ENCODE assay signal across 17 cellular contexts in the genomic region with DNA sequence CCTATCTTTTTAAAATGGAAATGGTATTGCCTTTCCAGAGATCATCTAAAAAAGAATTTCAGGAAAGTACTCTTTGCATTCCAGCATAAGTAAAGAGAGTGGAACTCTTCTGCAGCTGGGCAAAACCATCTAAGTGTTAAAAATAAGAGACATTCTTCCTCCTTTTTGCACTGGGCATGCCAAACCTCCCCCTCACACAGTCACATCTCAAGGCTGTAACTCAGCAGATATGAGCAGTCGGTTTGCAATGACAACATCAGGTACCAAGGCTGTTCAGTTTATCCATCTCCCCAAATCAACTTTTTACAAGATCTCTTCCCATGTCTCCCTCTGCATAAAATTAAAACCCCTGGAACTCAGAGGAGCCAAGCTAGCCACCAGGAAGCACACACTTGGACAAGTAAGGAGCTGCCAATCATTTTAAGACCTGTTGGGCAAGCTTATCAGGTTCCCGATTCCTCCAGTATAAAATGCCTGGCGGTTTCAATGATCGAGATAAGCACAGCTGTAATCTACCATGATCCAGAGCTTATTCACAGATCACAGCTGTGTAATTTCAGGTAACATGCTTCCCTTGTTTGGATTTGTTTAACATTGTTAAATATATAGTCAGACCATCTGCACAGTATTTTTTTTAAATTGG. TPM values are rescaled to one million over a fixed set of nuclear protein-coding genes. Genes with fewer than 3 reads are reported as not detected.
DNase-seq lines count a peak whose midpoint lies in the region; TF ChIP-seq lines count a peak whose summit lies in the region.
"Had no signal": no experiment of that assay in that cellular context is flagged by ENCODE, and none has a peak within 500 bp of the region (broad histone marks: within the 10 kb centered on the region; RNA-seq: fewer than 3 reads in every experiment).

No MANE protein-coding gene starts in this region.

- H3K27me3 ChIP-seq in prostate gland (replicated peaks; ENCODE audit: insufficient read depth) = no peaks in the 10 kb centered on the region
- H3K27me3 ChIP-seq: ovary had no signal

- 28% methylated on average over 4 of the region's 4 CpGs for WGBS in prostate gland

- TF ChIP-seq POLR2A in prostate gland (IDR thresholded peaks at IDR 0.05) = no peak

- H3K4me1 ChIP-seq in prostate gland (replicated peaks) = no peaks in the 10 kb centered on the region
- H3K4me1 ChIP-seq: SJSA1 had no signal

- TF ChIP-seq CTCF in VCaP (conservative IDR thresholded peaks at IDR 0.05) = no peak
- no peak for TF ChIP-seq CTCF in prostate gland (IDR thresholded peaks at IDR 0.05)

- no peaks in the 10 kb centered on the region for H3K36me3 ChIP-seq in prostate gland
- H3K36me3 ChIP-seq: ovary, SJSA1 had no signal

- DNase-seq in DMS53 (lab: John Stamatoyannopoulos, UW) = peak; percentile 82
- DNase-seq in NCI-H1105 treated with DMSO at 0.1 percent for 48 hours (lab: John Stamatoyannopoulos, UW) = peak; percentile 79
- DNase-seq in prostate gland (ENCODE audit: low spot score) = peak; percentile 50
- no peak for DNase-seq in activated naive CD4-positive, alpha-beta T cell treated with anti-CD3 and anti-CD28 coated beads, Interleukin-2, amount 50 U/mL, for 16 hours
- DNase-seq in activated CD8-positive, alpha-beta memory T cell treated with anti-CD3 and anti-CD28 coated beads, Interleukin-2, amount 50 U/mL, for 48 hours = no peak
- no peak for DNase-seq in SKM-1 treated with dmso at 0.1 percent for 144 hours (lab: John Stamatoyannopoulos, UW; ENCODE audit: unreplicated experiment)
- DNase-seq: dorsolateral prefrontal cortex, glutamatergic neuron, mammary epithelial cell, MV-4-11, naive B cell, NCI-H345, ovary had no signal

- H3K27ac ChIP-seq in VCaP (peak overlapping the region; percentile 55), prostate gland (no peak overlapping the region)
- H3K27ac ChIP-seq: dorsolateral prefrontal cortex, ovary, SJSA1 had no signal

- no peaks in the 10 kb centered on the region for H3K9me3 ChIP-seq in prostate gland
- H3K9me3 ChIP-seq: ovary had no signal

- intact Hi-C loops in prostate gland (cut with DNase I) = no loop called here

- no peak overlapping the region for H3K4me3 ChIP-seq in prostate gland
- H3K4me3 ChIP-seq: dorsolateral prefrontal cortex, K562, ovary, SJSA1 had no signal

RNA-seq across cellular contexts. Expression of gene ID4, which starts 23.2 kb away (rescaled TPM):
- 10 to 100 TPM; 63.6 to 69.1 TPM for total RNA-seq in prostate gland
- total RNA-seq: activated T-helper 17 cell treated with anti-CD3 and anti-CD28 coated beads, Interleukin-2, amount 50 U/mL, for 72 hours; K562 had no signal

Comparison
In these comparisons a context has a peak if more than half of its experiments do, and no peak if none do; other contexts are left out.
1. DNase-seq: peak in DMS53 (single experiment), NCI-H1105 treated with DMSO at 0.1 percent for 48 hours (single experiment) and prostate gland (single experiment); none in activated naive CD4-positive, alpha-beta T cell treated with anti-CD3 and anti-CD28 coated beads, Interleukin-2, amount 50 U/mL, for 16 hours (single experiment), activated CD8-positive, alpha-beta memory T cell treated with anti-CD3 and anti-CD28 coated beads, Interleukin-2, amount 50 U/mL, for 48 hours (single experiment) and SKM-1 treated with dmso at 0.1 percent for 144 hours (single experiment).